14 cellular contexts compared by ENCODE assay signal in genomic region chr7:45455662-45456061, GRCh38.
DNase-seq lines count a peak whose midpoint lies in the region; ATAC-seq and TF ChIP-seq lines count a peak whose summit lies in the region.
"Had no signal": no experiment of that assay in that cellular context is flagged by ENCODE, and none has a peak within 500 bp of the region (broad histone marks: within the 10 kb centered on the region; RNA-seq: fewer than 3 reads in every experiment).

No MANE protein-coding gene starts in this region.

- no peaks in the 10 kb centered on the region for H3K9me2 ChIP-seq in hepatocyte (replicated peaks; ENCODE audit: insufficient read depth)

- no peak overlapping the region for H3K14ac ChIP-seq in neuronal stem cell (ENCODE audit: low read length)

- H3K9ac ChIP-seq in neuronal stem cell (ENCODE audit: low read depth, low read length, poor library complexity), result no peak overlapping the region
- H3K9ac ChIP-seq: BLaER1 had no signal

- H3K27me3 ChIP-seq in heart left ventricle (peaks cover 0 to 6% (median 0%) of the 10 kb centered on the region in 9 donors), hepatocyte (no peaks in the 10 kb centered on the region), neuronal stem cell (ENCODE audit: control insufficient read depth in 3 of 3, insufficient read depth in 3 of 3, low read depth in 1 of 3, low read length in 3 of 3) (no peaks in the 10 kb centered on the region), testis (no peaks in the 10 kb centered on the region)
- H3K27me3 ChIP-seq: BLaER1 had no signal

- H4K20me1 ChIP-seq in hepatocyte (ENCODE audit: insufficient read depth, poor library complexity, severe bottlenecking), result no peaks in the 10 kb centered on the region
- H4K20me1 ChIP-seq: BLaER1 had no signal

- H3K79me2 ChIP-seq in hepatocyte, result no peaks in the 10 kb centered on the region

- no peak overlapping the region for H4K91ac ChIP-seq in neuronal stem cell (ENCODE audit: low read depth, low read length, poor library complexity)

- CTCF ChIA-PET in activated CD8-positive, alpha-beta memory T cell treated with anti-CD3 and anti-CD28 coated beads, Interleukin-2, amount 10 ng/mL, durations not matched to agents 7 days and 5 days (lab: Charles Lee), result no interaction called here

- H3K4me1 ChIP-seq in heart left ventricle (no peaks in the 10 kb centered on the region), hepatocyte (ENCODE audit: insufficient read depth) (peaks cover 6% of the 10 kb centered on the region), neuronal stem cell (ENCODE audit: control insufficient read depth in 2 of 2, insufficient read depth in 1 of 2, low read depth in 1 of 2, low read length in 2 of 2) (no peaks in the 10 kb centered on the region), testis (no peaks in the 10 kb centered on the region)

- H3K9me3 Mint-ChIP-seq in activated CD8-positive, alpha-beta memory T cell treated with anti-CD3 and anti-CD28 coated beads, Interleukin-2, amount 10 ng/mL, durations not matched to agents 7 days and 5 days (ENCODE audit: low read depth), result no peaks in the 10 kb centered on the region
- peaks cover 0 to 2% (median 0%) of the 10 kb centered on the region in 7 donors for H3K9me3 Mint-ChIP-seq in CD14-positive monocyte
- H3K9me3 Mint-ChIP-seq: CD8-positive, alpha-beta T cell; GM23338 had no signal

- H3K27me3 Mint-ChIP-seq in activated CD8-positive, alpha-beta memory T cell treated with anti-CD3 and anti-CD28 coated beads, Interleukin-2, amount 10 ng/mL, durations not matched to agents 7 days and 5 days, result peaks cover 11% of the 10 kb centered on the region
- peaks cover 0 to 4% (median 3%) of the 10 kb centered on the region in 3 donors for H3K27me3 Mint-ChIP-seq in CD14-positive monocyte (ENCODE audit: low read depth in 3 of 3)

- H4K8ac ChIP-seq in neuronal stem cell (ENCODE audit: low read depth, low read length), result no peak overlapping the region

- no peak for TF ChIP-seq POLR2A in heart left ventricle (IDR thresholded peaks at IDR 0.05)
- no peak for TF ChIP-seq POLR2A in testis (IDR thresholded peaks at IDR 0.05)

- TF ChIP-seq CTCF in heart left ventricle (IDR thresholded peaks at IDR 0.05) (no peak), hepatocyte (IDR thresholded peaks at IDR 0.05; ENCODE audit: poor library complexity) (no peak), testis (IDR thresholded peaks at IDR 0.05) (no peak), CD14-positive monocyte (IDR thresholded peaks at IDR 0.05) (no peak)

- no peak overlapping the region for H2AFZ ChIP-seq in hepatocyte
- H2AFZ ChIP-seq in neuronal stem cell (ENCODE audit: low read length), result no peak overlapping the region
- H2AFZ ChIP-seq: GM23338 had no signal

- no peak overlapping the region for H2BK5ac ChIP-seq in neuronal stem cell (ENCODE audit: low read length)

- H3K27ac Mint-ChIP-seq in activated CD8-positive, alpha-beta memory T cell treated with anti-CD3 and anti-CD28 coated beads, Interleukin-2, amount 10 ng/mL, durations not matched to agents 7 days and 5 days, result no peak overlapping the region
- H3K27ac Mint-ChIP-seq in CD14-positive monocyte, result no peak overlapping the region
- H3K27ac Mint-ChIP-seq: CD8-positive, alpha-beta T cell; GM23338 had no signal

- H3K23ac ChIP-seq in neuronal stem cell (ENCODE audit: low read depth, low read length, poor library complexity), result peak overlapping the region; percentile 32

- peak overlapping the region; percentile 52 for H3K4me2 ChIP-seq in hepatocyte
- H3K4me2 ChIP-seq in neuronal stem cell (ENCODE audit: insufficient read depth, low read length, poor library complexity, severe bottlenecking), result no peak overlapping the region
- H3K4me2 ChIP-seq: BLaER1, GM23338 had no signal

- H2BK15ac ChIP-seq in neuronal stem cell (ENCODE audit: low read length), result no peak overlapping the region

- intact Hi-C loops in left ventricle myocardium superior (cut with micrococcal nuclease) (no loop called here), heart left ventricle (cut with DNase I) (no loop called here), testis (cut with DNase I; ENCODE audit: low total_unique reads) (no loop called here), CD14-positive monocyte (cut with micrococcal nuclease) (no loop called here)

- H3K79me1 ChIP-seq in neuronal stem cell (ENCODE audit: low read depth, low read length), result peaks cover 2% of the 10 kb centered on the region

- WGBS in heart left ventricle, 4 donors, result 73 to 84% (median 77%) methylated on average over 2 to 4 of the region's 4 CpGs
- 67% methylated on average over 4 of the region's 4 CpGs for WGBS in hepatocyte (ENCODE audit: low lambda C conversion rate, missing lambda C conversion rate)
- no CpG with 5 or more reads among the region's 4 CpGs for WGBS in neuronal stem cell (ENCODE audit: extremely low coverage in 2 of 2, insufficient read length in 2 of 2, insufficient replicate concordance in 1 of 2), 2 donors
- 72 to 86% methylated on average over 4 of the region's 4 CpGs for WGBS in testis, 2 donors

- no peak overlapping the region for H2BK120ac ChIP-seq in neuronal stem cell (ENCODE audit: low read depth, low read length)

- H2AK5ac ChIP-seq in neuronal stem cell (ENCODE audit: low read depth, low read length), result no peak overlapping the region

- no peaks in the 10 kb centered on the region for H3K36me3 ChIP-seq in heart left ventricle
- no peaks in the 10 kb centered on the region for H3K36me3 ChIP-seq in hepatocyte (replicated peaks; ENCODE audit: insufficient read depth, low read depth)
- H3K36me3 ChIP-seq in neuronal stem cell (replicated peaks in 1 of 2; ENCODE audit: control insufficient read depth in 2 of 2, insufficient read depth in 2 of 2, low read length in 2 of 2), result no peaks in the 10 kb centered on the region
- no peaks in the 10 kb centered on the region for H3K36me3 ChIP-seq in testis (ENCODE audit: low read depth, missing control alignments)
- H3K36me3 ChIP-seq: BLaER1 had no signal

- no peak overlapping the region for H3K27ac ChIP-seq in heart left ventricle
- no peak overlapping the region for H3K27ac ChIP-seq in hepatocyte
- H3K27ac ChIP-seq in neuronal stem cell (replicated peaks; ENCODE audit: low read length), result no peak overlapping the region
- H3K27ac ChIP-seq in testis, result no peak overlapping the region
- H3K27ac ChIP-seq: BLaER1 had no signal

- H3K36me3 Mint-ChIP-seq in activated CD8-positive, alpha-beta memory T cell treated with anti-CD3 and anti-CD28 coated beads, Interleukin-2, amount 10 ng/mL, durations not matched to agents 7 days and 5 days, result no peaks in the 10 kb centered on the region
- H3K36me3 Mint-ChIP-seq in CD14-positive monocyte, result no peaks in the 10 kb centered on the region
- H3K36me3 Mint-ChIP-seq: CD8-positive, alpha-beta T cell had no signal

- H3K4me1 Mint-ChIP-seq in activated CD8-positive, alpha-beta memory T cell treated with anti-CD3 and anti-CD28 coated beads, Interleukin-2, amount 10 ng/mL, durations not matched to agents 7 days and 5 days, result no peaks in the 10 kb centered on the region
- no peaks in the 10 kb centered on the region for H3K4me1 Mint-ChIP-seq in CD14-positive monocyte
- H3K4me1 Mint-ChIP-seq: GM23338 had no signal

- H2BK12ac ChIP-seq in neuronal stem cell (ENCODE audit: low read length), result no peak overlapping the region

- H3K4ac ChIP-seq in neuronal stem cell (ENCODE audit: low read length), result no peak overlapping the region

- ATAC-seq in left ventricle myocardium superior (no peak), heart left ventricle (no peak)
- no peak for ATAC-seq in activated CD8-positive, alpha-beta memory T cell treated with anti-CD3 and anti-CD28 coated beads, Interleukin-2, amount 10 ng/mL, durations not matched to agents 7 days and 5 days
- ATAC-seq: CD8-positive, alpha-beta T cell; GM23338 had no signal

- no peak overlapping the region for H3K4me3 Mint-ChIP-seq in activated CD8-positive, alpha-beta memory T cell treated with anti-CD3 and anti-CD28 coated beads, Interleukin-2, amount 10 ng/mL, durations not matched to agents 7 days and 5 days
- H3K4me3 Mint-ChIP-seq in CD14-positive monocyte, result no peak overlapping the region
- H3K4me3 Mint-ChIP-seq: CD8-positive, alpha-beta T cell; GM23338 had no signal

- H3K9me3 ChIP-seq in heart left ventricle (no peaks in the 10 kb centered on the region), hepatocyte (ENCODE audit: low read depth) (no peaks in the 10 kb centered on the region), neuronal stem cell (replicated peaks in 1 of 2; ENCODE audit: control insufficient read depth in 2 of 2, insufficient read depth in 1 of 2, low read depth in 1 of 2, low read length in 2 of 2) (no peaks in the 10 kb centered on the region), testis (no peaks in the 10 kb centered on the region)
- H3K9me3 ChIP-seq: BLaER1 had no signal

- H3K18ac ChIP-seq in neuronal stem cell (ENCODE audit: low read length), result no peak overlapping the region

- H3K4me3 ChIP-seq in heart left ventricle (no peak overlapping the region), hepatocyte (no peak overlapping the region), neuronal stem cell (ENCODE audit: low read length in 2 of 2) (no peak overlapping the region), testis (no peak overlapping the region)
- H3K4me3 ChIP-seq: BLaER1, GM23338 had no signal

- peak; percentile 12 for DNase-seq in left ventricle myocardium superior
- DNase-seq in heart left ventricle, result no peak
- peak; percentile 22 for DNase-seq in hepatocyte (ENCODE audit: low spot score)
- no peak for DNase-seq in neuronal stem cell (ENCODE audit: low spot score)
- DNase-seq in testis, result no peak
- no peak for DNase-seq in activated CD8-positive, alpha-beta memory T cell treated with anti-CD3 and anti-CD28 coated beads, Interleukin-2, amount 10 ng/mL, durations not matched to agents 7 days and 5 days
- DNase-seq in CD14-positive monocyte (ENCODE audit: low spot score), result no peak
- DNase-seq: 8988T; Calu3; CD8-positive, alpha-beta T cell; GF-D8; HCEC 1CT had no signal

Comparison
In these comparisons a context has a peak if more than half of its experiments do, and no peak if none do; other contexts are left out.
1. DNase-seq: peak in left ventricle myocardium superior (single experiment) and hepatocyte (single experiment); none in heart left ventricle (0 of 5), neuronal stem cell (single experiment), testis (single experiment), activated CD8-positive, alpha-beta memory T cell treated with anti-CD3 and anti-CD28 coated beads, Interleukin-2, amount 10 ng/mL, durations not matched to agents 7 days and 5 days (single experiment) and CD14-positive monocyte (single experiment).